8 cellular contexts compared by ENCODE assay signal in genomic region chr3:149752051-149752787, GRCh38.
DNase-seq lines count a peak whose midpoint lies in the region; ATAC-seq and TF ChIP-seq lines count a peak whose summit lies in the region.

TSS of gene COMMD2 (minus strand) at chr3:149752489. CDS start at chr3:149752444, 45 bp downstream.

- H3K4me3 ChIP-seq in choroid plexus epithelial cell (ENCODE audit: low read depth, low read length) = peak within 1 kb of the TSS; percentile 98

- DNase-seq in AML-193 (lab: John Stamatoyannopoulos, UW) (peak; percentile 88 to 89), NCI-H345 treated with DMSO at 0.1 percent for 48 hours (lab: John Stamatoyannopoulos, UW; ENCODE audit: unreplicated experiment) (peak; percentile 53), choroid plexus epithelial cell (ENCODE audit: low read depth) (peak; percentile 89), kidney tubule cell (ENCODE audit: low spot score) (peak; percentile 95)
- DNase-seq in activated CD4-positive, alpha-beta T cell treated with anti-CD3 and anti-CD28 coated beads for 24 hours (ENCODE audit: low read depth in 2 of 2) = peak; percentile 62 to 64
- peak; percentile 42 to 72 (median 61) for DNase-seq in stimulated activated CD4-positive, alpha-beta T cell treated with anti-CD3 and anti-CD28 coated beads, Interleukin-1b, Interleukin-23, amount 100 ng/mL, for 24 hours (ENCODE audit: low read depth in 4 of 4, low spot score in 1 of 4)

- peak; percentile 98 for ATAC-seq in GM19025 (IDR thresholded peaks at IDR 0.05; ENCODE audit: low read depth, unreplicated experiment)
- peak; percentile 99 for ATAC-seq in HG03342 (IDR thresholded peaks at IDR 0.05; ENCODE audit: unreplicated experiment)

- peak; percentile 55 for TF ChIP-seq CTCF in choroid plexus epithelial cell (conservative IDR thresholded peaks at IDR 0.05; ENCODE audit: low read depth, low read length)

Comparison
In these comparisons a context has a peak if more than half of its experiments do, and no peak if none do; other contexts are left out.
1. Peak in every context shown above with its lines: DNase-seq, ATAC-seq and H3K4me3 ChIP-seq.